ENCODE assay signal across 8 cellular contexts in the genomic region with DNA sequence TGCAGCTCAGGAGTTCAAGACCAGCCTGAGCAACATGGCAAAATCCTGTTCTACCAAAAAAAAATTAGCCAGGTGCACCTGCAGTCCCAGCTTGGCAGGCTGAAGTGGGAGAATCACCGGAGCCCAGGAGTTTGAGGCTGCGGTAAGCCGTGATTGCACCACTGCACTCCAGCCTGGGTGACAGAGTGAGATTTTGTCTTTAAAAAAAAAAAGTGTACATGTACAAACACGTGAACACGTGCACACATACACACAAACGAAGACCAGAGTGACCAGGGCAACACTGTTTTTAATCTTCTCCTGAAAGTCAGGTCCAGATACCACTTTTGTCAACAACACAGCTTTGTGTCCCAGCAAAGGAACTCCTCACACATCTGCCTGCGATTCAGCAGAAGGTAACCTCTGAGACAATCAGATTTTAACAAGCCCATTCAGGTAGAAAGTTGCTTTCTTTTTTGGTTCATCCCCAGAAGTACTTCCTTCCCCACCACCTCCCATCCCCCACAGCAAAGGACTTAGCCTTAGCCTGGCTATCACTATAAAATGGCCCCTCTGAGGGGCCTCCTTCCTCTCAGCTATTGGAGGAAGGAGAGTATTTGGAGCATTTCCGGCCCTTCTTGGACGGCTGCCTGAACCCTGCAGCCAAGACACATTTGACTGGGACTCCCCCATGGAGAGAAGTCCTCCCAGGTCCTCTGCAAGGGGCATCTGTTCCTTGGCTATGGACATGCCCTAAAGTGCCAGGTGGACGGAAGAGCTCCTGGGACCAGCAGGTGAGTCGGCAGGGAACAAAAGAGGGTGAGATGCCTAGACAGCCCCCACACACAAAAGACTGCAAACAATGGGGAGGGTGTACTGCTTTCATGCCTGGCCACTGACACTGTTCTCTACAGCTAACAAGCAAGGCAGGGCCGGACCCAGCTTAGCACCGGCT. TPM values are rescaled to one million over a fixed set of nuclear protein-coding genes. Genes with fewer than 3 reads are reported as not detected.
A peak's percentile ranks its signal among the peaks of the same experiment; 100 is the strongest.
DNase-seq lines count a peak whose midpoint lies in the region; ATAC-seq and TF ChIP-seq lines count a peak whose summit lies in the region.

No MANE protein-coding gene starts in this region.

- H3K27ac ChIP-seq in BLaER1 treated with 17β-estradiol and CSF1 and Interleukin-3, amounts not matched to agents 10 nM and 100 nM = peak overlapping the region in 10 of 11 experiments; percentile 7 to 71 (median 59); a peak in 18 of 22 replicates
- H3K27ac ChIP-seq in ascending aorta (peak overlapping the region; percentile 73 to 100), right cardiac atrium (ENCODE audit: low read length) (peak overlapping the region; percentile 62)

- peak overlapping the region; percentile 15 to 62 (median 40); a peak in 18 of 22 replicates for H3K9ac ChIP-seq in BLaER1 treated with 17β-estradiol and CSF1 and Interleukin-3, amounts not matched to agents 10 nM and 100 nM

- intact Hi-C loops in ascending aorta (cut with DNase I) (no loop called here), right cardiac atrium (cut with DNase I) (no loop called here)

- H3K4me3 ChIP-seq in BLaER1 treated with 17β-estradiol and CSF1 and Interleukin-3, amounts not matched to agents 10 nM and 100 nM = peak overlapping the region; percentile 14 to 55 (median 26); a peak in 16 of 20 replicates
- H3K4me3 ChIP-seq in ascending aorta = peak overlapping the region; percentile 31 to 94
- peak overlapping the region; percentile 9 for H3K4me3 ChIP-seq in right cardiac atrium (ENCODE audit: low read length)
- H3K4me3 ChIP-seq in skeletal muscle cell (ENCODE audit: low read depth, low read length) = peak overlapping the region; percentile 5

- ATAC-seq in GM18861 (IDR thresholded peaks at IDR 0.05; ENCODE audit: unreplicated experiment) (peak; percentile 44), HG03064 (IDR thresholded peaks at IDR 0.05; ENCODE audit: low read depth, unreplicated experiment) (peak; percentile 50), right cardiac atrium (peak; percentile 66 to 67)

- H3K27me3 ChIP-seq in BLaER1 treated with 17β-estradiol and CSF1 and Interleukin-3, amounts not matched to agents 10 nM and 100 nM = no peaks in the 10 kb centered on the region
- H3K27me3 ChIP-seq in ascending aorta = no peaks in the 10 kb centered on the region
- no peaks in the 10 kb centered on the region for H3K27me3 ChIP-seq in right cardiac atrium (ENCODE audit: control insufficient read depth, insufficient read depth)

- TF ChIP-seq CTCF in ascending aorta (IDR thresholded peaks at IDR 0.05) = no peak

- no peaks in the 10 kb centered on the region for H3K9me3 ChIP-seq in BLaER1 treated with 17β-estradiol and CSF1 and Interleukin-3, amounts not matched to agents 10 nM and 100 nM (replicated peaks in 1 of 11)
- H3K9me3 ChIP-seq in ascending aorta (no peaks in the 10 kb centered on the region), right cardiac atrium (ENCODE audit: control insufficient read depth, low read length) (no peaks in the 10 kb centered on the region)

- peak; percentile 51 for DNase-seq in NCI-H82 (lab: John Stamatoyannopoulos, UW)
- peak in 1 of 2 donors; percentile 85 for DNase-seq in ascending aorta (ENCODE audit: low spot score in 2 of 2)
- peak; percentile 85 to 94 (median 92) for DNase-seq in right cardiac atrium
- peak; percentile 55 for DNase-seq in skeletal muscle cell (ENCODE audit: low read depth)
- DNase-seq in activated CD4-positive, CD25-positive, alpha-beta regulatory T cell treated with anti-CD3 and anti-CD28 coated beads, Interleukin-2, amount 50 U/mL, for 72 hours = no peak

- peaks cover 0 to 13% (median 0%) of the 10 kb centered on the region in 11 experiments; a peak in 5 of 22 replicates for H3K36me3 ChIP-seq in BLaER1 treated with 17β-estradiol and CSF1 and Interleukin-3, amounts not matched to agents 10 nM and 100 nM
- no peaks in the 10 kb centered on the region for H3K36me3 ChIP-seq in ascending aorta

- peak overlapping the region; percentile 82 to 99 (median 95) for H3K4me2 ChIP-seq in BLaER1 treated with 17β-estradiol and CSF1 and Interleukin-3, amounts not matched to agents 10 nM and 100 nM

- H3K4me1 ChIP-seq in BLaER1 treated with 17β-estradiol and CSF1 and Interleukin-3, amounts not matched to agents 10 nM and 100 nM = peaks cover 99 to 100% (median 100%) of the 10 kb centered on the region in 10 experiments
- H3K4me1 ChIP-seq in ascending aorta (peaks cover 64 to 99% of the 10 kb centered on the region in 2 donors), right cardiac atrium (ENCODE audit: control insufficient read depth, insufficient read depth, low read length) (peaks cover 73% of the 10 kb centered on the region)

- WGBS in right cardiac atrium = 6% methylated on average over 13 of the region's 13 CpGs

- peaks cover 100% of the 10 kb centered on the region in 11 experiments for H4K20me1 ChIP-seq in BLaER1 treated with 17β-estradiol and CSF1 and Interleukin-3, amounts not matched to agents 10 nM and 100 nM

RNA-seq across cellular contexts. Expression of a gene that starts 9.8 kb away (rescaled TPM):
- total RNA-seq in ascending aorta (129 TPM), right cardiac atrium (100 to 1,000 TPM in 2 of 4 donors, 10 to 100 TPM in 2; 94.3 to 116 (median 103) TPM)
- 41.7 TPM for polyA plus RNA-seq in right cardiac atrium

RNA-seq across cellular contexts. Expression of a gene that starts 18.2 kb away (rescaled TPM):
- total RNA-seq in ascending aorta = 6.4 TPM
- 1 to 10 TPM; 2.6 to 4.1 (median 3.2) TPM for total RNA-seq in right cardiac atrium
- polyA plus RNA-seq in right cardiac atrium = 3.2 TPM

RNA-seq across cellular contexts. Expression of a gene that starts 54.1 kb away (rescaled TPM):
- total RNA-seq in ascending aorta (46.8 TPM), right cardiac atrium (10 to 100 TPM; 28.9 to 36.1 (median 33.0) TPM)
- polyA plus RNA-seq in right cardiac atrium = 50.7 TPM

Comparison
In these comparisons a context has a peak if more than half of its experiments do, and no peak if none do; other contexts are left out.
1. H3K4me3 ChIP-seq: peak in every context shown above with its lines; median percentile 62 in ascending aorta; 26 in BLaER1 treated with 17β-estradiol and CSF1 and Interleukin-3, amounts not matched to agents 10 nM and 100 nM; 9 in right cardiac atrium; 5 in skeletal muscle cell.